In genomic region chr11:57530596-57531507, GRCh38 we compare ENCODE assay signal across 1 cellular context.
A peak's percentile ranks its signal among the peaks of the same experiment; 100 is the strongest.
TF ChIP-seq lines count a peak whose summit lies in the region.

Gene TIMM10, minus strand, starts transcription at chr11:57530754. Its CDS starts 565 bp downstream, at chr11:57530189.

TF ChIP-seq in HCT116, 20 proteins besides CTCF, POLR2A, EP300 and RAD21 (continued from another document):
- TF ChIP-seq YY1 (IDR thresholded peaks at IDR 0.05; ENCODE audit: extremely low read depth, insufficient replicate concordance, low read depth, low read length) = peak; percentile 35
- no peak for TF ChIP-seq CEBPB (IDR thresholded peaks at IDR 0.05; ENCODE audit: low read depth)
- peak; percentile 63 for TF ChIP-seq EGR1 (IDR thresholded peaks at IDR 0.05; ENCODE audit: low read depth)
- peak; percentile 90; the same call in 1 of the 2 replicates for TF ChIP-seq CBX3 (IDR thresholded peaks at IDR 0.05; ENCODE audit: low read depth)
- peak; percentile 63; the same call in 1 of the 2 replicates for TF ChIP-seq SRF (IDR thresholded peaks at IDR 0.05; ENCODE audit: low read depth)
- TF ChIP-seq ZBTB33 (IDR thresholded peaks at IDR 0.05; ENCODE audit: extremely low read depth, insufficient replicate concordance, low read length) = peak; percentile 57
- TF ChIP-seq ZFX (IDR thresholded peaks at IDR 0.05) = peak; percentile 50; the same call in 1 of the 2 replicates
